Comparison of ENCODE assay signal across 9 cellular contexts in genomic region chr1:186997877-186998276, GRCh38.
"Had no signal": no experiment of that assay in that cellular context is flagged by ENCODE, and none has a peak within 500 bp of the region (broad histone marks: within the 10 kb centered on the region; RNA-seq: fewer than 3 reads in every experiment).

No MANE protein-coding gene starts in this region.

- H3K9me3 Mint-ChIP-seq: HFFc6, IgD-negative memory B cell had no signal

- H3K4me3 ChIP-seq: GM23248, HAP-1 had no signal

- H3K4me1 ChIP-seq: HAP-1 had no signal

- H3K4me3 Mint-ChIP-seq: HFFc6, IgD-negative memory B cell had no signal

- H3K27ac Mint-ChIP-seq: HFFc6, IgD-negative memory B cell had no signal

- H3K9me3 ChIP-seq: HAP-1 had no signal

- ATAC-seq: HCT116, HepG2 had no signal

- H3K36me3 ChIP-seq: HAP-1 had no signal

- H3K27ac ChIP-seq: GM23248, HL-60 had no signal

- DNase-seq: GM23248, GOT3, H7, HFFc6 had no signal

- FAIRE-seq: HepG2 had no signal
